In genomic region chr16:88566158-88566557, GRCh38 we compare ENCODE assay signal across 10 cellular contexts. TPM values are rescaled to one million over a fixed set of nuclear protein-coding genes. Genes with fewer than 3 reads are reported as not detected.
DNase-seq lines count a peak whose midpoint lies in the region; ATAC-seq and TF ChIP-seq lines count a peak whose summit lies in the region.
"Had no signal": no experiment of that assay in that cellular context is flagged by ENCODE, and none has a peak within 500 bp of the region (broad histone marks: within the 10 kb centered on the region; RNA-seq: fewer than 3 reads in every experiment).

No MANE protein-coding gene starts in this region.

- H3K36me3 Mint-ChIP-seq in activated CD4-positive, alpha-beta T cell treated with anti-CD3 and anti-CD28 coated beads, Interleukin-2, amount 10 ng/mL, durations not matched to agents 7 days and 5 days (ENCODE audit: low read depth): no peaks in the 10 kb centered on the region

- no peak overlapping the region for H3K4me3 Mint-ChIP-seq in activated CD4-positive, alpha-beta T cell treated with anti-CD3 and anti-CD28 coated beads, Interleukin-2, amount 10 ng/mL, durations not matched to agents 7 days and 5 days

- CTCF ChIA-PET in activated CD4-positive, alpha-beta T cell treated with anti-CD3 and anti-CD28 coated beads, Interleukin-2, amount 10 ng/mL, durations not matched to agents 7 days and 5 days (lab: Charles Lee): interaction anchor here (0.6 kb wide), 2 partner anchors 76 to 316 kb away, joined by 3 read pairs; no protein-coding TSS in a partner anchor

- H3K27ac Mint-ChIP-seq in activated CD4-positive, alpha-beta T cell treated with anti-CD3 and anti-CD28 coated beads, Interleukin-2, amount 10 ng/mL, durations not matched to agents 7 days and 5 days: no peak overlapping the region
- H3K27ac Mint-ChIP-seq: nephron had no signal

- H3K9me3 Mint-ChIP-seq in activated CD4-positive, alpha-beta T cell treated with anti-CD3 and anti-CD28 coated beads, Interleukin-2, amount 10 ng/mL, durations not matched to agents 7 days and 5 days: no peaks in the 10 kb centered on the region
- H3K9me3 Mint-ChIP-seq: nephron had no signal

- no peaks in the 10 kb centered on the region for H3K9me3 ChIP-seq in ascending aorta

- no peaks in the 10 kb centered on the region for H3K27me3 ChIP-seq in ascending aorta

- DNase-seq in activated CD4-positive, alpha-beta T cell treated with anti-CD3 and anti-CD28 coated beads for 4 hours: peak; percentile 33 to 43
- no peak for DNase-seq in activated CD4-positive, alpha-beta T cell treated with anti-CD3 and anti-CD28 coated beads, Interleukin-2, amount 10 ng/mL, durations not matched to agents 7 days and 5 days
- DNase-seq in activated T-cell treated with anti-CD3 and anti-CD28 coated beads, Interleukin-2, amount 50 U/mL, for 48 hours: peak; percentile 87 to 88
- DNase-seq in lung microvascular endothelial cell (ENCODE audit: low read depth in 2 of 2) (peak; percentile 21 to 59), ascending aorta (ENCODE audit: low spot score in 2 of 2) (no peak), Kasumi-1 (lab: John Stamatoyannopoulos, UW) (no peak)
- DNase-seq in stimulated activated CD8-positive, alpha-beta memory T cell treated with anti-CD3 and anti-CD28 coated beads, Interleukin-7, amount 100 ng/mL, for 4 hours (ENCODE audit: low read depth in 2 of 2): peak; percentile 35 to 39
- DNase-seq: NCI-H1930 had no signal

- intact Hi-C loops in ascending aorta (cut with DNase I): loop anchor here (10.0 kb wide), 1 partner anchor 581 kb away; no protein-coding TSS in a partner anchor

- POLR2A ChIA-PET in activated CD4-positive, alpha-beta T cell treated with anti-CD3 and anti-CD28 coated beads, Interleukin-2, amount 10 ng/mL, durations not matched to agents 7 days and 5 days (lab: Charles Lee): no interaction called here

- H3K27ac ChIP-seq in ascending aorta: no peak overlapping the region

- H3K36me3 ChIP-seq in ascending aorta: no peaks in the 10 kb centered on the region

- no peak for ATAC-seq in HG03354 (IDR thresholded peaks at IDR 0.05; ENCODE audit: poor library complexity, severe bottlenecking, unreplicated experiment)

- peaks cover 18% of the 10 kb centered on the region for H3K4me1 Mint-ChIP-seq in activated CD4-positive, alpha-beta T cell treated with anti-CD3 and anti-CD28 coated beads, Interleukin-2, amount 10 ng/mL, durations not matched to agents 7 days and 5 days

- no peak overlapping the region for H3K4me3 ChIP-seq in ascending aorta

- no peak for TF ChIP-seq CTCF in ascending aorta (IDR thresholded peaks at IDR 0.05)

- H3K27me3 Mint-ChIP-seq in activated CD4-positive, alpha-beta T cell treated with anti-CD3 and anti-CD28 coated beads, Interleukin-2, amount 10 ng/mL, durations not matched to agents 7 days and 5 days: no peaks in the 10 kb centered on the region

- peaks cover 5 to 11% of the 10 kb centered on the region in 2 donors for H3K4me1 ChIP-seq in ascending aorta

RNA-seq across cellular contexts. Expression of gene ZC3H18, which starts 4.0 kb away (rescaled TPM):
- total RNA-seq in activated CD4-positive, alpha-beta T cell treated with anti-CD3 and anti-CD28 coated beads, Interleukin-2, amount 10 ng/mL, durations not matched to agents 7 days and 5 days: 10 to 100 TPM; 77.1 to 87.0 TPM
- 6.1 and 8.7 TPM in 2 replicates for total RNA-seq in lung microvascular endothelial cell
- total RNA-seq in ascending aorta: 36.3 TPM

Comparison
In these comparisons a context has a peak if more than half of its experiments do, and no peak if none do; other contexts are left out.
1. DNase-seq: peak in activated CD4-positive, alpha-beta T cell treated with anti-CD3 and anti-CD28 coated beads for 4 hours (2 of 2), activated T-cell treated with anti-CD3 and anti-CD28 coated beads, Interleukin-2, amount 50 U/mL, for 48 hours (2 of 2), lung microvascular endothelial cell (2 of 2) and stimulated activated CD8-positive, alpha-beta memory T cell treated with anti-CD3 and anti-CD28 coated beads, Interleukin-7, amount 100 ng/mL, for 4 hours (2 of 2); none in activated CD4-positive, alpha-beta T cell treated with anti-CD3 and anti-CD28 coated beads, Interleukin-2, amount 10 ng/mL, durations not matched to agents 7 days and 5 days (single experiment), ascending aorta (0 of 2) and Kasumi-1 (0 of 2).